In genomic region chr6:41940759-41941279, GRCh38 we compare ENCODE assay signal across 8 cellular contexts. TPM values are rescaled to one million over a fixed set of nuclear protein-coding genes. Genes with fewer than 3 reads are reported as not detected.
DNase-seq lines count a peak whose midpoint lies in the region; ATAC-seq, FAIRE-seq and TF ChIP-seq lines count a peak whose summit lies in the region.

No MANE protein-coding gene starts in this region.

- H3K9me1 ChIP-seq in keratinocyte (ENCODE audit: control insufficient read depth, extremely low read depth, insufficient read depth, low read length) = no peaks in the 10 kb centered on the region

- H3K4me3 ChIP-seq in cardiac fibroblast (replicated peaks in 1 of 2; ENCODE audit: low read depth in 2 of 2, low read length in 2 of 2) (peak overlapping the region; percentile 97 to 98), keratinocyte (ENCODE audit: control insufficient read depth in 2 of 3, extremely low read depth in 1 of 3, insufficient read depth in 2 of 3, low read depth in 1 of 3, low read length in 3 of 3) (peak overlapping the region; percentile 65 to 88 (median 86))

- no peak for FAIRE-seq in keratinocyte (lab: Jason Lieb, UNC)

- no peaks in the 10 kb centered on the region for H4K20me1 ChIP-seq in keratinocyte (ENCODE audit: control insufficient read depth, extremely low read depth, insufficient read depth, low read length)

- H3K4me1 ChIP-seq in keratinocyte (ENCODE audit: control insufficient read depth, extremely low read depth, insufficient read depth, low read length) = peaks cover 32% of the 10 kb centered on the region

- H3K4me3 Mint-ChIP-seq in T-helper 2 cell treated with Interferon-gamma antibody and Interleukin-4, amounts not matched to agents 5 μg/mL and 100 μg/mL, for 36 hours = peak overlapping the region; percentile 99

- in situ Hi-C loops in G401 (cut with HindIII; ENCODE audit: low sequenced_read_pairs) = no loop called here

- H3K4me2 ChIP-seq in keratinocyte (ENCODE audit: control insufficient read depth, extremely low read depth, insufficient read depth, low read depth, low read length) = peak overlapping the region; percentile 91

- peaks cover 29% of the 10 kb centered on the region for H3K79me2 ChIP-seq in keratinocyte (ENCODE audit: control insufficient read depth, insufficient read depth, low read length)

- peak; percentile 31 for DNase-seq in ELF-1 (ENCODE audit: low read depth, low spot score)
- peak; percentile 44 for DNase-seq in T-helper 2 cell treated with Interferon-gamma antibody and Interleukin-4, amounts not matched to agents 5 μg/mL and 100 μg/mL, for 36 hours (ENCODE audit: low spot score)
- peak; percentile 37 to 45 for DNase-seq in cardiac fibroblast (ENCODE audit: low read depth in 2 of 2)
- DNase-seq in keratinocyte (ENCODE audit: low read depth, low spot score) = no peak
- DNase-seq in stimulated activated CD4-positive, alpha-beta T cell treated with anti-CD3 and anti-CD28 coated beads, Interleukin-15, amount 100 ng/mL, for 24 hours = peak; percentile 77
- DNase-seq in G401 (ENCODE audit: low spot score) = no peak

- H3K36me3 ChIP-seq in keratinocyte (ENCODE audit: control insufficient read depth in 2 of 2, extremely low read depth in 1 of 2, insufficient read depth in 2 of 2, low read length in 2 of 2) = peaks cover 9 to 15% of the 10 kb centered on the region in 2 experiments

- H3K9me3 ChIP-seq in keratinocyte (ENCODE audit: control insufficient read depth, low read depth, low read length) = no peaks in the 10 kb centered on the region

- peak overlapping the region; percentile 94 for H3K27ac Mint-ChIP-seq in T-helper 2 cell treated with Interferon-gamma antibody and Interleukin-4, amounts not matched to agents 5 μg/mL and 100 μg/mL, for 36 hours

- peaks cover 51% of the 10 kb centered on the region for H3K36me3 Mint-ChIP-seq in T-helper 2 cell treated with Interferon-gamma antibody and Interleukin-4, amounts not matched to agents 5 μg/mL and 100 μg/mL, for 36 hours (ENCODE audit: low read depth)

- H3K4me1 Mint-ChIP-seq in T-helper 2 cell treated with Interferon-gamma antibody and Interleukin-4, amounts not matched to agents 5 μg/mL and 100 μg/mL, for 36 hours (ENCODE audit: low read depth) = peaks cover 35% of the 10 kb centered on the region

- ATAC-seq in HG03442 (IDR thresholded peaks at IDR 0.05; ENCODE audit: unreplicated experiment) (peak; percentile 7), HG02884 (IDR thresholded peaks at IDR 0.05; ENCODE audit: unreplicated experiment) (no peak)

- no peaks in the 10 kb centered on the region for H3K9me3 Mint-ChIP-seq in T-helper 2 cell treated with Interferon-gamma antibody and Interleukin-4, amounts not matched to agents 5 μg/mL and 100 μg/mL, for 36 hours

- peak overlapping the region; percentile 42 for H3K27ac ChIP-seq in keratinocyte (ENCODE audit: control insufficient read depth, insufficient read depth, low read length)

- H3K27me3 Mint-ChIP-seq in T-helper 2 cell treated with Interferon-gamma antibody and Interleukin-4, amounts not matched to agents 5 μg/mL and 100 μg/mL, for 36 hours (ENCODE audit: low read depth) = no peaks in the 10 kb centered on the region

- peak overlapping the region; percentile 76 for H2AFZ ChIP-seq in keratinocyte (ENCODE audit: control insufficient read depth, low read length)

- H3K27me3 ChIP-seq in keratinocyte (ENCODE audit: control insufficient read depth, extremely low read depth, insufficient read depth, low read length) = no peaks in the 10 kb centered on the region

- dilution Hi-C loops in keratinocyte (cut with MboI; ENCODE audit: extremely low pct_ligation_motif_present, low sequenced_read_pairs) = no loop called here

- TF ChIP-seq CTCF in cardiac fibroblast (IDR thresholded peaks at IDR 0.05; ENCODE audit: low read depth, low read length) (no peak), keratinocyte (optimal IDR thresholded peaks at IDR 0.05 in 1 of 3, IDR thresholded peaks at IDR 0.05 in 1 of 3, conservative IDR thresholded peaks at IDR 0.05 in 1 of 3; ENCODE audit: extremely low read depth in 1 of 3, insufficient read depth in 2 of 3, low read length in 3 of 3) (peak in 1 of 3 experiments; percentile 3)

- peak overlapping the region; percentile 73 for H3K9ac ChIP-seq in keratinocyte (ENCODE audit: control insufficient read depth, extremely low read depth, insufficient read depth, low read length)

RNA-seq across cellular contexts. Expression of gene CCND3, which starts 0.8 kb away (rescaled TPM):
- polyA plus RNA-seq in keratinocyte = 37.3 to 58.9 TPM (median 37.4 TPM) in 3 replicates
- polyA plus RNA-seq in keratinocyte (2011; ENCODE audit: low read depth) = 2.1 TPM
- 34.4 and 52.8 TPM in 2 replicates for polyA plus RNA-seq in keratinocyte (2011; cell fraction: cytosol; rRNA removed)
- 31.4 and 32.6 TPM in 2 replicates for polyA plus RNA-seq in keratinocyte (2011; cell fraction: nucleus; rRNA removed)
- 20.7 and 62.5 TPM in 2 replicates for polyA plus RNA-seq in keratinocyte (2012; ENCODE audit: low replicate concordance)
- polyA minus RNA-seq in keratinocyte = 29.1 to 65.9 TPM (median 39.1 TPM) in 3 replicates
- polyA minus RNA-seq in keratinocyte (2011; cell fraction: cytosol; rRNA and poly(A)+ RNA removed) = 76.7 TPM
- 16.4 and 18.1 TPM in 2 replicates for polyA minus RNA-seq in keratinocyte (2011; cell fraction: nucleus; rRNA and poly(A)+ RNA removed)
- total RNA-seq in G401 (2014; rRNA removed; shearing (Covaris generic)) = 28.2 and 37.3 TPM in 2 replicates

RNA-seq across cellular contexts. Expression of gene BYSL, which starts 19.5 kb away (rescaled TPM):
- polyA plus RNA-seq in keratinocyte = 34.3 to 39.2 TPM (median 34.5 TPM) in 3 replicates
- polyA plus RNA-seq in keratinocyte (2011; ENCODE audit: low read depth) = 38.2 TPM
- 31.3 and 32.8 TPM in 2 replicates for polyA plus RNA-seq in keratinocyte (2011; cell fraction: cytosol; rRNA removed)
- polyA plus RNA-seq in keratinocyte (2011; cell fraction: nucleus; rRNA removed) = 36.9 and 43.6 TPM in 2 replicates
- 27.9 and 36.3 TPM in 2 replicates for polyA plus RNA-seq in keratinocyte (2012; ENCODE audit: low replicate concordance)
- 29.8 to 54.3 TPM (median 30.2 TPM) in 3 replicates for polyA minus RNA-seq in keratinocyte
- polyA minus RNA-seq in keratinocyte (2011; cell fraction: cytosol; rRNA and poly(A)+ RNA removed) = 23.2 TPM
- polyA minus RNA-seq in keratinocyte (2011; cell fraction: nucleus; rRNA and poly(A)+ RNA removed) = 15.5 and 20.5 TPM in 2 replicates
- total RNA-seq in G401 (2014; rRNA removed; shearing (Covaris generic)) = 68.3 and 75.5 TPM in 2 replicates

RNA-seq across cellular contexts. Expression of gene MED20, which starts 19.9 kb away (rescaled TPM):
- polyA plus RNA-seq in keratinocyte = 34.0 to 37.5 TPM (median 34.8 TPM) in 3 replicates
- 6.9 TPM for polyA plus RNA-seq in keratinocyte (2011; ENCODE audit: low read depth)
- 29.3 and 45.5 TPM in 2 replicates for polyA plus RNA-seq in keratinocyte (2011; cell fraction: cytosol; rRNA removed)
- 39.8 and 44.8 TPM in 2 replicates for polyA plus RNA-seq in keratinocyte (2011; cell fraction: nucleus; rRNA removed)
- polyA plus RNA-seq in keratinocyte (2012; ENCODE audit: low replicate concordance) = 17.0 and 28.1 TPM in 2 replicates
- 42.2 to 43.7 TPM (median 42.3 TPM) in 3 replicates for polyA minus RNA-seq in keratinocyte
- 26.7 TPM for polyA minus RNA-seq in keratinocyte (2011; cell fraction: cytosol; rRNA and poly(A)+ RNA removed)
- 17.5 and 31.7 TPM in 2 replicates for polyA minus RNA-seq in keratinocyte (2011; cell fraction: nucleus; rRNA and poly(A)+ RNA removed)
- total RNA-seq in G401 (2014; rRNA removed; shearing (Covaris generic)) = 23.8 TPM in 2 replicates

RNA-seq across cellular contexts. Expression of gene USP49, which starts 45.6 kb away (rescaled TPM):
- 1.0 to 3.2 TPM (median 2.3 TPM) in 3 replicates for polyA plus RNA-seq in keratinocyte
- polyA plus RNA-seq in keratinocyte (2011; ENCODE audit: low read depth) = 1.5 TPM
- polyA plus RNA-seq in keratinocyte (2011; cell fraction: cytosol; rRNA removed) = 0.45 and 0.64 TPM in 2 replicates
- 9.4 and 9.9 TPM in 2 replicates for polyA plus RNA-seq in keratinocyte (2011; cell fraction: nucleus; rRNA removed)
- polyA plus RNA-seq in keratinocyte (2012; ENCODE audit: low replicate concordance) = 0.84 and 2.1 TPM in 2 replicates
- polyA minus RNA-seq in keratinocyte = 0.98 to 2.8 TPM (median 2.4 TPM) in 3 replicates
- 0.77 TPM for polyA minus RNA-seq in keratinocyte (2011; cell fraction: cytosol; rRNA and poly(A)+ RNA removed)
- 3.8 and 6.7 TPM in 2 replicates for polyA minus RNA-seq in keratinocyte (2011; cell fraction: nucleus; rRNA and poly(A)+ RNA removed)
- total RNA-seq in G401 (2014; rRNA removed; shearing (Covaris generic)) = 4.7 and 9.9 TPM in 2 replicates

Comparison
In these comparisons a context has a peak if more than half of its experiments do, and no peak if none do; other contexts are left out.
1. DNase-seq: peak in ELF-1 (single experiment), T-helper 2 cell treated with Interferon-gamma antibody and Interleukin-4, amounts not matched to agents 5 μg/mL and 100 μg/mL, for 36 hours (single experiment), cardiac fibroblast (2 of 2) and stimulated activated CD4-positive, alpha-beta T cell treated with anti-CD3 and anti-CD28 coated beads, Interleukin-15, amount 100 ng/mL, for 24 hours (single experiment); none in keratinocyte (single experiment) and G401 (single experiment).